ENCODE assay signal across 8 cellular contexts in genomic region chr2:70994445-70995226, GRCh38. TPM values are rescaled to one million over a fixed set of nuclear protein-coding genes. Genes with fewer than 3 reads are reported as not detected.
A peak's percentile ranks its signal among the peaks of the same experiment; 100 is the strongest.
DNase-seq lines count a peak whose midpoint lies in the region; ATAC-seq, FAIRE-seq and TF ChIP-seq lines count a peak whose summit lies in the region.

TEX261 (minus strand) TSS chr2:70994873; CDS start chr2:70994757, 116 bp downstream.

- FAIRE-seq in H54 (lab: Jason Lieb, UNC), result no peak

- H3K14ac ChIP-seq in neuronal stem cell (ENCODE audit: low read length), result peak within 1 kb of the TSS; percentile 86

- peak; percentile 64 for TF ChIP-seq POLR2A in H54 (IDR thresholded peaks at IDR 0.05; ENCODE audit: low read depth, low read length)

- peaks cover 12% of the 10 kb centered on the region for H3K79me1 ChIP-seq in neuronal stem cell (ENCODE audit: low read depth, low read length)

- no peak within 1 kb of the TSS for H3K4ac ChIP-seq in neuronal stem cell (ENCODE audit: low read length)

- WGBS in neuronal stem cell (ENCODE audit: extremely low coverage in 2 of 2, insufficient read length in 2 of 2, insufficient replicate concordance in 1 of 2), 2 donors, result no CpG with 5 or more reads among the region's 87 CpGs

- H2BK120ac ChIP-seq in neuronal stem cell (ENCODE audit: low read depth, low read length), result peak within 1 kb of the TSS; percentile 1

- peak within 1 kb of the TSS; percentile 89 for H3K4me3 ChIP-seq in SJCRH30
- peak within 1 kb of the TSS; percentile 83 to 97 for H3K4me3 ChIP-seq in neuronal stem cell (ENCODE audit: low read length in 2 of 2)

- H3K9me3 ChIP-seq in SJCRH30 (replicated peaks) (no peaks in the 10 kb centered on the region), neuronal stem cell (replicated peaks in 1 of 2; ENCODE audit: control insufficient read depth in 2 of 2, insufficient read depth in 1 of 2, low read depth in 1 of 2, low read length in 2 of 2) (no peaks in the 10 kb centered on the region)

- DNase-seq in GDM1 (lab: John Stamatoyannopoulos, UW) (peak; percentile 88), H54 (ENCODE audit: insufficient read length, low spot score) (peak; percentile 96), LoVo (ENCODE audit: low spot score) (peak; percentile 91), SJCRH30 (peak; percentile 94 to 95), foreskin keratinocyte (peak; percentile 42 to 68), neuronal stem cell (ENCODE audit: low spot score) (peak; percentile 84)
- DNase-seq in activated gamma-delta T cell treated with anti-CD3 and anti-CD28 coated beads, Interleukin-2, amount 50 U/mL, for 16 hours (ENCODE audit: low read depth), result peak; percentile 83

- H3K4me1 ChIP-seq in SJCRH30 (peaks cover 7% of the 10 kb centered on the region; the same call in 1 of the 2 replicates), foreskin keratinocyte (no peaks in the 10 kb centered on the region), neuronal stem cell (ENCODE audit: control insufficient read depth in 2 of 2, insufficient read depth in 1 of 2, low read depth in 1 of 2, low read length in 2 of 2) (peaks cover 3 to 10% of the 10 kb centered on the region in 2 donors)

- H3K36me3 ChIP-seq in SJCRH30, result peaks cover 7% of the 10 kb centered on the region; the same call in 1 of the 2 replicates
- H3K36me3 ChIP-seq in neuronal stem cell (replicated peaks in 1 of 2; ENCODE audit: control insufficient read depth in 2 of 2, insufficient read depth in 2 of 2, low read length in 2 of 2), result peaks cover 9 to 28% of the 10 kb centered on the region in 2 donors

- peak within 1 kb of the TSS; percentile 98 for H3K4me2 ChIP-seq in neuronal stem cell (ENCODE audit: insufficient read depth, low read length, poor library complexity, severe bottlenecking)

- peak within 1 kb of the TSS; percentile 39 for H2BK15ac ChIP-seq in neuronal stem cell (ENCODE audit: low read length)

- H3K9ac ChIP-seq in neuronal stem cell (ENCODE audit: low read depth, low read length, poor library complexity), result peak within 1 kb of the TSS; percentile 96

- no peak within 1 kb of the TSS for H2BK12ac ChIP-seq in neuronal stem cell (ENCODE audit: low read length)

- H3K23ac ChIP-seq in neuronal stem cell (ENCODE audit: low read depth, low read length, poor library complexity), result peak within 1 kb of the TSS; percentile 95

- peak within 1 kb of the TSS; percentile 68 for H2BK5ac ChIP-seq in neuronal stem cell (ENCODE audit: low read length)

- H3K18ac ChIP-seq in neuronal stem cell (ENCODE audit: low read length), result peak within 1 kb of the TSS; percentile 100

- peak within 1 kb of the TSS; percentile 31 for H4K8ac ChIP-seq in neuronal stem cell (ENCODE audit: low read depth, low read length)

- ATAC-seq in foreskin keratinocyte, result peak; percentile 95

- TF ChIP-seq CTCF in foreskin keratinocyte (conservative IDR thresholded peaks at IDR 0.05) (peak; percentile 92), subcutaneous adipose tissue (IDR thresholded peaks at IDR 0.05; ENCODE audit: low read depth) (no peak)

- H4K91ac ChIP-seq in neuronal stem cell (ENCODE audit: low read depth, low read length, poor library complexity), result no peak within 1 kb of the TSS

- peak within 1 kb of the TSS; percentile 97 for H2AFZ ChIP-seq in neuronal stem cell (ENCODE audit: low read length)

- H3K27ac ChIP-seq in SJCRH30 (peak within 1 kb of the TSS; percentile 22; the same call in 1 of the 2 replicates), foreskin keratinocyte (peak within 1 kb of the TSS; percentile 78), neuronal stem cell (replicated peaks; ENCODE audit: low read length) (no peak within 1 kb of the TSS)

- H3K27me3 ChIP-seq in SJCRH30 (no peaks in the 10 kb centered on the region), foreskin keratinocyte (no peaks in the 10 kb centered on the region), neuronal stem cell (ENCODE audit: control insufficient read depth in 3 of 3, insufficient read depth in 3 of 3, low read depth in 1 of 3, low read length in 3 of 3) (peaks cover 0 to 3% (median 0%) of the 10 kb centered on the region in 3 experiments)

- H2AK5ac ChIP-seq in neuronal stem cell (ENCODE audit: low read depth, low read length), result peak within 1 kb of the TSS; percentile 53

RNA-seq across cellular contexts. Expression of gene TEX261, which starts in this region (rescaled TPM):
- 85.3 and 90.9 TPM in 2 replicates for total RNA-seq in SJCRH30 (2014; rRNA removed; shearing (Covaris generic))
- total RNA-seq in foreskin keratinocyte (40.0 and 41.7 TPM in 2 replicates), subcutaneous adipose tissue (10 to 100 TPM; 29.5 to 49.9 (median 33.4) TPM)
- polyA plus RNA-seq in foreskin keratinocyte, result 32.6 and 35.5 TPM in 2 replicates
- 16.7 TPM for polyA plus RNA-seq in neuronal stem cell (2013, experiment 1 of 2)
- polyA plus RNA-seq in neuronal stem cell (2013, experiment 2 of 2), result 16.5 TPM
